ENCODE assay signal across 29 cellular contexts in genomic region chr19:31292639-31293185, GRCh38.
"Had no signal": no experiment of that assay in that cellular context is flagged by ENCODE, and none has a peak within 500 bp of the region (broad histone marks: within the 10 kb centered on the region; RNA-seq: fewer than 3 reads in every experiment).

No MANE protein-coding gene starts in this region.

- H3K9me3 ChIP-seq: esophagus muscularis mucosa, esophagus squamous epithelium, gastrocnemius medialis, gastroesophageal sphincter, heart left ventricle, heart right ventricle had no signal

- H3K27me3 Mint-ChIP-seq: dendritic cell treated with granulocyte-macrophage colony-stimulating factor and Interleukin-4, amounts not matched to agents 40 ng/mL and 50 ng/mL, for 4 days had no signal

- H3K27ac Mint-ChIP-seq: dendritic cell treated with granulocyte-macrophage colony-stimulating factor and Interleukin-4, amounts not matched to agents 40 ng/mL and 50 ng/mL, for 4 days; effector memory CD8-positive, alpha-beta T cell; endodermal cell had no signal

- H3K9me3 Mint-ChIP-seq: dendritic cell treated with granulocyte-macrophage colony-stimulating factor and Interleukin-4, amounts not matched to agents 40 ng/mL and 50 ng/mL, for 4 days; endodermal cell had no signal

- H3K4me1 Mint-ChIP-seq: endodermal cell had no signal

- H3K4me3 Mint-ChIP-seq: dendritic cell treated with granulocyte-macrophage colony-stimulating factor and Interleukin-4, amounts not matched to agents 40 ng/mL and 50 ng/mL, for 4 days; effector memory CD8-positive, alpha-beta T cell; endodermal cell had no signal

- H3K4me2 ChIP-seq: hepatocyte had no signal

- H3K4me3 ChIP-seq: coronary artery, dorsolateral prefrontal cortex, esophagus muscularis mucosa, esophagus squamous epithelium, gastrocnemius medialis, gastroesophageal sphincter, heart left ventricle, heart right ventricle, hepatocyte had no signal

- H3K27me3 ChIP-seq: dorsolateral prefrontal cortex, esophagus muscularis mucosa, esophagus squamous epithelium, foreskin keratinocyte, gastrocnemius medialis, gastroesophageal sphincter, heart left ventricle, heart right ventricle, hepatocyte had no signal

- ATAC-seq: effector memory CD8-positive, alpha-beta T cell; esophagus mucosa; foreskin keratinocyte; gastrocnemius medialis; gastroesophageal sphincter; heart left ventricle; heart right ventricle had no signal

- H3K4me1 ChIP-seq: esophagus squamous epithelium, foreskin keratinocyte, gastrocnemius medialis, heart right ventricle had no signal

- H2AFZ ChIP-seq: hepatocyte had no signal

- H3K36me3 ChIP-seq: esophagus squamous epithelium, gastrocnemius medialis, heart left ventricle had no signal

- FAIRE-seq: endometrium, endothelial cell of umbilical vein, frontal cortex had no signal

- H3K27ac ChIP-seq: coronary artery, epithelial cell of prostate, esophagus muscularis mucosa, esophagus squamous epithelium, foreskin keratinocyte, gastrocnemius medialis, gastroesophageal sphincter, heart left ventricle, heart right ventricle, hepatocyte had no signal

- DNase-seq: cortex of kidney; dermis blood vessel endothelial cell; dorsolateral prefrontal cortex; effector CD4-positive, alpha-beta T cell; effector CD8-positive, alpha-beta T cell; effector memory CD4-positive, alpha-beta T cell; effector memory CD8-positive, alpha-beta T cell; endodermal cell; erythroblast; esophagus squamous epithelium; foreskin fibroblast; foreskin keratinocyte; foreskin melanocyte; gastrocnemius medialis; glutamatergic neuron; head of caudate nucleus; heart left ventricle; heart right ventricle; hippocampal formation had no signal
